Comparison of ENCODE assay signal across 1 cellular context in genomic region chr22:46580940-46581579, GRCh38.
TF ChIP-seq lines count a peak whose summit lies in the region.

No MANE protein-coding gene starts in this region.

TF ChIP-seq in K562, 482 proteins besides CTCF, POLR2A, EP300 and RAD21 (continued from another document):
- TF ChIP-seq ZNF318 (IDR thresholded peaks at IDR 0.05; ENCODE audit: borderline replicate concordance in 1 of 2, low read depth in 1 of 2) (no peak), BCOR (IDR thresholded peaks at IDR 0.05) (0 out of 2 replicates have a peak, but pooled peaks have one; percentile 8), RBM25 (IDR thresholded peaks at IDR 0.05; ENCODE audit: low read depth, low read length, severe bottlenecking) (peak; percentile 37)
